In genomic region chr3:150107429-150108175, GRCh38 we compare ENCODE assay signal across 17 cellular contexts.
A peak's percentile ranks its signal among the peaks of the same experiment; 100 is the strongest.
DNase-seq lines count a peak whose midpoint lies in the region; ATAC-seq and TF ChIP-seq lines count a peak whose summit lies in the region.
"Had no signal": no experiment of that assay in that cellular context is flagged by ENCODE, and none has a peak within 500 bp of the region (broad histone marks: within the 10 kb centered on the region; RNA-seq: fewer than 3 reads in every experiment).

No MANE protein-coding gene starts in this region.

- H3K36me3 ChIP-seq in PC-3 (ENCODE audit: low read depth, low read length) (no peaks in the 10 kb centered on the region), endodermal cell (ENCODE audit: control insufficient read depth, insufficient read depth, low read length) (no peaks in the 10 kb centered on the region), trophoblast cell (ENCODE audit: control insufficient read depth in 1 of 2, insufficient read depth in 2 of 2, low read length in 2 of 2) (no peaks in the 10 kb centered on the region)
- H3K36me3 ChIP-seq: HAP-1 had no signal

- no peaks in the 10 kb centered on the region for H3K9me3 Mint-ChIP-seq in endodermal cell
- no peaks in the 10 kb centered on the region for H3K9me3 Mint-ChIP-seq in activated naive CD4-positive, alpha-beta T cell treated with anti-CD3 and anti-CD28 coated beads, Interleukin-2, amount 50 U/mL, for 72 hours
- H3K9me3 Mint-ChIP-seq: activated naive CD8-positive, alpha-beta T cell treated with anti-CD3 and anti-CD28 coated beads, Interleukin-2, amount 10 ng/mL, durations not matched to agents 7 days and 5 days; stimulated activated naive CD8-positive, alpha-beta T cell treated with anti-CD3 and anti-CD28 coated beads, Interleukin-15, Interleukin-2, amounts not matched to agents 100 ng/mL and 50 ng/mL, for 24 hours had no signal

- H3K27ac ChIP-seq in PC-3 (ENCODE audit: low read length) (peak overlapping the region; percentile 36), endodermal cell (ENCODE audit: low read depth, low read length) (peak overlapping the region; percentile 99), trophoblast cell (ENCODE audit: low read depth, low read length) (peak overlapping the region; percentile 99)
- H3K27ac ChIP-seq: KMS-11 had no signal

- H3K36me3 Mint-ChIP-seq in endodermal cell (ENCODE audit: low read depth) = no peaks in the 10 kb centered on the region
- no peaks in the 10 kb centered on the region for H3K36me3 Mint-ChIP-seq in activated naive CD4-positive, alpha-beta T cell treated with anti-CD3 and anti-CD28 coated beads, Interleukin-2, amount 50 U/mL, for 72 hours
- H3K36me3 Mint-ChIP-seq: activated naive CD8-positive, alpha-beta T cell treated with anti-CD3 and anti-CD28 coated beads, Interleukin-2, amount 10 ng/mL, durations not matched to agents 7 days and 5 days; CD4-positive, CD25-positive, alpha-beta regulatory T cell had no signal

- no peak overlapping the region for H3K4me3 ChIP-seq in PC-3 (ENCODE audit: low read length)
- H3K4me3 ChIP-seq in endodermal cell (ENCODE audit: low read length) = no peak overlapping the region
- H3K4me3 ChIP-seq in trophoblast cell (ENCODE audit: low read depth, low read length) = no peak overlapping the region
- H3K4me3 ChIP-seq: HAP-1 had no signal

- no peaks in the 10 kb centered on the region for H4K20me1 ChIP-seq in PC-3 (ENCODE audit: low read length)

- intact Hi-C loops in PC-3 (cut with micrococcal nuclease) = loop anchor here (2.0 to 10.0 kb wide), 2 partner anchors 29 to 77 kb away; no protein-coding TSS in a partner anchor

- H3K18ac ChIP-seq in trophoblast cell (ENCODE audit: low read length) = peak overlapping the region; percentile 83

- peak overlapping the region; percentile 88 for H4K91ac ChIP-seq in trophoblast cell (ENCODE audit: low read depth, low read length)

- H3K4me1 ChIP-seq in PC-3 (ENCODE audit: insufficient read depth, low read length) = peaks cover 27% of the 10 kb centered on the region
- peaks cover 8% of the 10 kb centered on the region for H3K4me1 ChIP-seq in endodermal cell (ENCODE audit: control insufficient read depth, insufficient read depth, low read length)
- H3K4me1 ChIP-seq in trophoblast cell (ENCODE audit: control insufficient read depth in 1 of 2, insufficient read depth in 2 of 2, low read length in 2 of 2) = peaks cover 0 to 10% of the 10 kb centered on the region in 2 experiments
- H3K4me1 ChIP-seq: HAP-1 had no signal

- peaks cover 28% of the 10 kb centered on the region for H3K4me1 Mint-ChIP-seq in endodermal cell
- H3K4me1 Mint-ChIP-seq: activated naive CD8-positive, alpha-beta T cell treated with anti-CD3 and anti-CD28 coated beads, Interleukin-2, amount 10 ng/mL, durations not matched to agents 7 days and 5 days; CD4-positive, CD25-positive, alpha-beta regulatory T cell had no signal

- H3K23ac ChIP-seq in trophoblast cell (ENCODE audit: low read length) = no peak overlapping the region

- no peak overlapping the region for H3K9ac ChIP-seq in PC-3 (ENCODE audit: low read length)
- no peak overlapping the region for H3K9ac ChIP-seq in endodermal cell (ENCODE audit: extremely low read depth, low read length, poor library complexity, severe bottlenecking)
- no peak overlapping the region for H3K9ac ChIP-seq in trophoblast cell (ENCODE audit: low read length)
- H3K9ac ChIP-seq: KMS-11 had no signal

- BruUV-seq in PC-3 (replicated peaks; lab: Mats Ljungman, UMichigan) = no TSS peak

- peak overlapping the region; percentile 98 for H2BK5ac ChIP-seq in trophoblast cell (ENCODE audit: low read depth, low read length, poor library complexity)

- H4K12ac ChIP-seq in trophoblast cell (ENCODE audit: low read depth, low read length) = peak overlapping the region; percentile 16

- H3K14ac ChIP-seq in trophoblast cell (ENCODE audit: low read length) = peak overlapping the region; percentile 81

- H2BK12ac ChIP-seq in trophoblast cell (ENCODE audit: low read length) = peak overlapping the region; percentile 78

- DNase-seq in ELR (ENCODE audit: low read depth) (peak; percentile 22), PC-3 (no peak), endodermal cell (no peak), trophoblast cell (no peak), NCI-H774 (lab: John Stamatoyannopoulos, UW) (no peak), iPS-NIHi7 (ENCODE audit: extremely low spot score) (no peak)
- no peak for DNase-seq in activated naive CD4-positive, alpha-beta T cell treated with anti-CD3 and anti-CD28 coated beads, Interleukin-2, amount 50 U/mL, for 72 hours (ENCODE audit: low spot score in 2 of 2)
- DNase-seq: activated CD4-positive, alpha-beta T cell treated with anti-CD3 and anti-CD28 coated beads for 4 hours; activated naive CD8-positive, alpha-beta T cell treated with anti-CD3 and anti-CD28 coated beads, Interleukin-2, amount 10 ng/mL, durations not matched to agents 7 days and 5 days; CD4-positive, CD25-positive, alpha-beta regulatory T cell; DND-41; NCI-H1694; NCI-H510A treated with DMSO at 0.1 percent for 48 hours had no signal

- WGBS in endodermal cell (ENCODE audit: insufficient coverage in 1 of 2, insufficient read length in 1 of 2), 2 experiments = 61 to 80% methylated on average over 3 to 5 of the region's 5 CpGs
- no CpG with 5 or more reads among the region's 5 CpGs for WGBS in trophoblast cell (ENCODE audit: extremely low coverage, insufficient coverage, insufficient read length)

- no peak overlapping the region for H3K27ac Mint-ChIP-seq in endodermal cell
- no peak overlapping the region for H3K27ac Mint-ChIP-seq in activated naive CD4-positive, alpha-beta T cell treated with anti-CD3 and anti-CD28 coated beads, Interleukin-2, amount 50 U/mL, for 72 hours
- H3K27ac Mint-ChIP-seq: activated naive CD8-positive, alpha-beta T cell treated with anti-CD3 and anti-CD28 coated beads, Interleukin-2, amount 10 ng/mL, durations not matched to agents 7 days and 5 days; CD4-positive, CD25-positive, alpha-beta regulatory T cell; stimulated activated naive CD8-positive, alpha-beta T cell treated with anti-CD3 and anti-CD28 coated beads, Interleukin-15, Interleukin-2, amounts not matched to agents 100 ng/mL and 50 ng/mL, for 24 hours had no signal

- peak overlapping the region; percentile 74 for H4K8ac ChIP-seq in trophoblast cell (ENCODE audit: low read depth, low read length)

- H3K27me3 ChIP-seq in PC-3 (ENCODE audit: low read length) = no peaks in the 10 kb centered on the region
- H3K27me3 ChIP-seq in endodermal cell (ENCODE audit: control insufficient read depth, insufficient read depth, low read length, poor library complexity, severe bottlenecking) = no peaks in the 10 kb centered on the region
- no peaks in the 10 kb centered on the region for H3K27me3 ChIP-seq in trophoblast cell (ENCODE audit: insufficient read depth, low read length)

- H3F3A ChIP-seq in PC-3 (ENCODE audit: low read length, unreplicated experiment) = no peaks in the 10 kb centered on the region

- H2AFZ ChIP-seq in PC-3 (ENCODE audit: low read length) (no peak overlapping the region), trophoblast cell (ENCODE audit: insufficient read depth, low read length, poor library complexity) (peak overlapping the region; percentile 43)

- H3K27me3 Mint-ChIP-seq in endodermal cell (ENCODE audit: insufficient read depth) = no peaks in the 10 kb centered on the region

- H3K4me2 ChIP-seq in PC-3 (ENCODE audit: low read length) (peak overlapping the region; percentile 38), trophoblast cell (ENCODE audit: low read length) (peak overlapping the region; percentile 3)
- H3K4me2 ChIP-seq: KMS-11 had no signal

- ATAC-seq in PC-3 (no peak), GM21526 (IDR thresholded peaks at IDR 0.05; ENCODE audit: low FRiP score, unreplicated experiment) (no peak)
- ATAC-seq in activated naive CD4-positive, alpha-beta T cell treated with anti-CD3 and anti-CD28 coated beads, Interleukin-2, amount 50 U/mL, for 72 hours = no peak

- H3K79me2 ChIP-seq in PC-3 (ENCODE audit: low read length) = no peaks in the 10 kb centered on the region
- peaks cover 5% of the 10 kb centered on the region for H3K79me2 ChIP-seq in trophoblast cell (ENCODE audit: control insufficient read depth, insufficient read depth, low read length, poor library complexity)

- peak overlapping the region; percentile 98 for H2BK120ac ChIP-seq in trophoblast cell (ENCODE audit: insufficient read depth, low read length, poor library complexity)

- H2AK5ac ChIP-seq in trophoblast cell (ENCODE audit: low read length) = peak overlapping the region; percentile 7

- POLR2A ChIA-PET in PC-3 (lab: Charles Lee; ENCODE audit: unreplicated experiment) = no interaction called here

- peaks cover 25% of the 10 kb centered on the region for H3K79me1 ChIP-seq in trophoblast cell (ENCODE audit: low read length)

- H3K9me3 ChIP-seq in PC-3 (ENCODE audit: low read length) (no peaks in the 10 kb centered on the region), endodermal cell (ENCODE audit: control insufficient read depth, low read length) (no peaks in the 10 kb centered on the region), trophoblast cell (ENCODE audit: insufficient read depth, low read depth, low read length) (no peaks in the 10 kb centered on the region)
- H3K9me3 ChIP-seq: HAP-1 had no signal

- H3K9me2 ChIP-seq in PC-3 (replicated peaks; ENCODE audit: low read length) = no peaks in the 10 kb centered on the region

- no peak overlapping the region for H3K4me3 Mint-ChIP-seq in endodermal cell
- H3K4me3 Mint-ChIP-seq: activated naive CD8-positive, alpha-beta T cell treated with anti-CD3 and anti-CD28 coated beads, Interleukin-2, amount 10 ng/mL, durations not matched to agents 7 days and 5 days; CD4-positive, CD25-positive, alpha-beta regulatory T cell; stimulated activated naive CD8-positive, alpha-beta T cell treated with anti-CD3 and anti-CD28 coated beads, Interleukin-15, Interleukin-2, amounts not matched to agents 100 ng/mL and 50 ng/mL, for 24 hours had no signal

- CTCF ChIA-PET in PC-3 (lab: Charles Lee) = interaction anchor here (0.6 to 1.1 kb wide), 2 partner anchors 77 to 141 kb away, joined by 3 to 5 read pairs; no protein-coding TSS in a partner anchor

- TF ChIP-seq CTCF in PC-3 (conservative IDR thresholded peaks at IDR 0.05; ENCODE audit: low read depth, low read length) (no peak), endodermal cell (conservative IDR thresholded peaks at IDR 0.05) (no peak)

- H3K4ac ChIP-seq in trophoblast cell (ENCODE audit: low read depth, low read length) = peak overlapping the region; percentile 43

Comparison
In these comparisons a context has a peak if more than half of its experiments do, and no peak if none do; other contexts are left out.
1. H3K27ac ChIP-seq: peak in every context shown above with its lines; median percentile 99 in endodermal cell; 99 in trophoblast cell; 36 in PC-3.